8 cellular contexts compared by ENCODE assay signal in genomic region chr1:84753516-84754375, GRCh38.
A peak's percentile ranks its signal among the peaks of the same experiment; 100 is the strongest.
DNase-seq lines count a peak whose midpoint lies in the region; ATAC-seq, FAIRE-seq and TF ChIP-seq lines count a peak whose summit lies in the region.

No MANE protein-coding gene starts in this region.

- CTCF ChIA-PET in GM10248 (lab: Yijun Ruan, JAX), result interaction anchor here (0.6 to 4.3 kb wide), 47 partner anchors 9 to 845 kb away, joined by 3 to 31 read pairs (median 4); partner anchors contain the start of genes BCL10 and PRKACB

- H3K27ac Mint-ChIP-seq in HFFc6, result 0 out of 2 replicates have a peak overlapping the region, but pooled peaks have one; percentile 48

- no peaks in the 10 kb centered on the region for H4K20me1 ChIP-seq in hepatocyte (ENCODE audit: insufficient read depth, poor library complexity, severe bottlenecking)

- POLR2A ChIA-PET in GM10248 (lab: Yijun Ruan, JAX), result no interaction called here

- no peak for FAIRE-seq in small intestine (lab: Jason Lieb, UNC)

- H3K9me3 ChIP-seq in ascending aorta, result no peaks in the 10 kb centered on the region
- no peaks in the 10 kb centered on the region for H3K9me3 ChIP-seq in hepatocyte (ENCODE audit: low read depth)
- H3K9me3 ChIP-seq in small intestine (ENCODE audit: control insufficient read depth, low read depth), result no peaks in the 10 kb centered on the region

- peaks cover 61% of the 10 kb centered on the region for H3K4me1 Mint-ChIP-seq in HFFc6 (ENCODE audit: low read depth)

- 43% methylated on average over 16 of the region's 16 CpGs for WGBS in hepatocyte (ENCODE audit: low lambda C conversion rate, missing lambda C conversion rate)
- 42 to 49% (median 47%) methylated on average over 16 of the region's 16 CpGs for WGBS in small intestine, 3 donors

- H3K27ac ChIP-seq in ascending aorta (no peak overlapping the region), hepatocyte (no peak overlapping the region), small intestine (ENCODE audit: low read depth in 1 of 2, low read length in 1 of 2) (no peak overlapping the region)

- peak overlapping the region; percentile 15; the same call in 1 of the 2 replicates for H3K4me3 Mint-ChIP-seq in HFFc6

- no peaks in the 10 kb centered on the region for H3K36me3 ChIP-seq in ascending aorta
- no peaks in the 10 kb centered on the region for H3K36me3 ChIP-seq in hepatocyte (replicated peaks; ENCODE audit: insufficient read depth, low read depth)
- H3K36me3 ChIP-seq in small intestine (ENCODE audit: control insufficient read depth in 2 of 2, insufficient read depth in 2 of 2, low read length in 2 of 2), result no peaks in the 10 kb centered on the region

- H3K9me3 Mint-ChIP-seq in HFFc6, result no peaks in the 10 kb centered on the region

- H3K4me2 ChIP-seq in hepatocyte, result no peak overlapping the region

- H3K4me1 ChIP-seq in ascending aorta (peaks cover 0 to 3% of the 10 kb centered on the region in 2 donors), hepatocyte (ENCODE audit: insufficient read depth) (no peaks in the 10 kb centered on the region), small intestine (ENCODE audit: control insufficient read depth in 2 of 2, insufficient read depth in 1 of 2, low read depth in 1 of 2, low read length in 1 of 2) (no peaks in the 10 kb centered on the region)

- no peaks in the 10 kb centered on the region for H3K36me3 Mint-ChIP-seq in HFFc6 (ENCODE audit: low read depth)

- no peak overlapping the region for H2AFZ ChIP-seq in hepatocyte

- no peak overlapping the region for H3K4me3 ChIP-seq in ascending aorta
- H3K4me3 ChIP-seq in hepatocyte, result no peak overlapping the region
- no peak overlapping the region for H3K4me3 ChIP-seq in small intestine (ENCODE audit: low read depth in 1 of 2, low read length in 2 of 2)

- H3K79me2 ChIP-seq in hepatocyte, result no peaks in the 10 kb centered on the region

- H3K27me3 ChIP-seq in ascending aorta (no peaks in the 10 kb centered on the region), hepatocyte (no peaks in the 10 kb centered on the region), small intestine (ENCODE audit: control insufficient read depth in 2 of 2, insufficient read depth in 2 of 2, low read length in 2 of 2) (no peaks in the 10 kb centered on the region)

- no peak for ATAC-seq in HG03108 (IDR thresholded peaks at IDR 0.05; ENCODE audit: unreplicated experiment)

- TF ChIP-seq CTCF in GM10248 (IDR thresholded peaks at IDR 0.05; ENCODE audit: control extremely low read depth, extremely low read depth, low read depth, missing control alignments), result peak; percentile 95
- peak; percentile 100 for TF ChIP-seq CTCF in HFFc6 (IDR thresholded peaks at IDR 0.05)
- TF ChIP-seq CTCF in ascending aorta (IDR thresholded peaks at IDR 0.05), result peak; percentile 85 to 97 (median 89)
- TF ChIP-seq CTCF in hepatocyte (IDR thresholded peaks at IDR 0.05; ENCODE audit: poor library complexity), result peak; percentile 97

- H3K27me3 Mint-ChIP-seq in HFFc6 (ENCODE audit: insufficient read depth), result peaks cover 4% of the 10 kb centered on the region; the same call in 1 of the 2 replicates

- no peaks in the 10 kb centered on the region for H3K9me2 ChIP-seq in hepatocyte (replicated peaks; ENCODE audit: insufficient read depth)

- peak; percentile 78 for DNase-seq in GM10248 (ENCODE audit: extremely low spot score)
- peak; percentile 62 for DNase-seq in HFFc6
- DNase-seq in NCI-H146 treated with DMSO at 0.1 percent for 48 hours (lab: John Stamatoyannopoulos, UW; ENCODE audit: unreplicated experiment), result peak; percentile 37
- DNase-seq in T-helper 9 cell, result peak; percentile 69
- DNase-seq in ascending aorta (ENCODE audit: low spot score in 2 of 2), result peak in 1 of 2 donors; percentile 70
- DNase-seq in hepatocyte (ENCODE audit: low spot score), result peak; percentile 88
- DNase-seq in small intestine, result peak; percentile 69

- intact Hi-C loops in ascending aorta (cut with DNase I), result loop anchor here (1.0 to 10.0 kb wide), 4 partner anchors 85 to 609 kb away; partner anchors contain the start of gene PRKACB
